In the genomic region with DNA sequence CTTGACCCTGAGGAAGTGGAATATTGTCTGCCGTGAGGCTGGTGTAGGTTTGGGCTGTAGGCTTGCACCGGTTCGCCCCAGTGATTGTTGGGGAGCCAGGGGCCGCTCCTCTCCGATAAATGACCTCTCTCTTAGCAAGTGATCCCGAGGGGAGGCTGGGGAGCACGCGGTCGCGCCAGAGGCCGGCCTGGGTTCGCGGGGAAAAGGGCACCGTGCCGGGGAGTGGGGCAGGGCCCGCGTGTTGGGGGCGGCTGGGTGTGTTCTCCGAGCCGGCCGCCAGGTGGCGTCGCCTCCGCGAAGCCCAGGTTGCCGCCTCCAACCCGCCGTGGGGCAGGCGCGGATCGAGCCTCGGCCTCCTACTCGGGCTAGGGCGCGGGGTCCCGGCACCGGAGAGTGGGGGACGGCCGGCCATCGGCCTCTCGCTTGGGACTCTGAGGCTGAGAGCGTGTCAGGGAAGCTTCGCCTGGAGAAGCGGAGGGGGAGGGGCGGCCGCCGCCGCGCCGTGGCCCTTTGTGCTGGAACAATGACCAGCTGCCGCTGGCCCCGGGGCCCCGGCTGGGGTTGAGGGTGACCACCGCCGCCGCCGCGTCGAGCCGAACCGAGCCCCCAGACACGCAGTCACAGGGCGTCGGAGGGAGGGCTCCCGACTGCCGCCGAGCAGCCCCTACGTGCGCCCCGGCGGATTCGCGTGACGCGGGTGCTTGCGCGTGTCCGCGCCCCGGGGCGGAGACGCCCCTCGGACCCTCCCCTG, we compare ENCODE assay signal across 8 cellular contexts. TPM values are rescaled to one million over a fixed set of nuclear protein-coding genes. Genes with fewer than 3 reads are reported as not detected.
DNase-seq lines count a peak whose midpoint lies in the region; ATAC-seq, FAIRE-seq and TF ChIP-seq lines count a peak whose summit lies in the region.

No MANE protein-coding gene starts in this region.

- no peaks in the 10 kb centered on the region for H3K27me3 ChIP-seq in endothelial cell of umbilical vein (ENCODE audit: control insufficient read depth in 2 of 2, insufficient read depth in 2 of 2, low read length in 2 of 2)

- DNase-seq in AG04449 (ENCODE audit: low read depth, low spot score) (no peak), GM18507 (ENCODE audit: extremely low spot score, insufficient read length, low read depth) (peak; percentile 84), NCI-H774 (lab: John Stamatoyannopoulos, UW) (peak; percentile 12), endothelial cell of umbilical vein (ENCODE audit: low read depth, low spot score) (peak; percentile 75), middle frontal gyrus (ENCODE audit: extremely low spot score, low spot score) (peak; percentile 74)
- peak; percentile 81 for DNase-seq in activated CD8-positive, alpha-beta memory T cell treated with anti-CD3 and anti-CD28 coated beads, Interleukin-2, amount 50 U/mL, for 4 hours
- peak; percentile 67 to 69 for DNase-seq in stimulated activated CD8-positive, alpha-beta memory T cell treated with anti-CD3 and anti-CD28 coated beads, Interleukin-2, amount 100 ng/mL, for 48 hours (ENCODE audit: low read depth in 2 of 2)

- intact Hi-C loops in endothelial cell of umbilical vein (cut with micrococcal nuclease), result loop anchor here (1.0 to 2.0 kb wide), 2 partner anchors 14 to 62 kb away; a partner anchor contains a TSS

- peaks cover 5 to 17% of the 10 kb centered on the region in 2 experiments for H3K36me3 ChIP-seq in endothelial cell of umbilical vein (ENCODE audit: control insufficient read depth in 2 of 2, extremely low read depth in 1 of 2, insufficient read depth in 2 of 2, low read length in 2 of 2)

- H3K4me1 ChIP-seq in endothelial cell of umbilical vein (ENCODE audit: control insufficient read depth, extremely low read depth, insufficient read depth, low read length), result peaks cover 33% of the 10 kb centered on the region

- TF ChIP-seq POLR2A in endothelial cell of umbilical vein (IDR thresholded peaks at IDR 0.05; ENCODE audit: low read depth, low read length), result peak; percentile 76

- no peaks in the 10 kb centered on the region for H3K9me1 ChIP-seq in endothelial cell of umbilical vein (replicated peaks; ENCODE audit: control insufficient read depth, extremely low read depth, insufficient read depth, low read length)

- H3K4me3 ChIP-seq in AG04449 (ENCODE audit: low read depth, low read length), result peak overlapping the region; percentile 85
- peak overlapping the region; percentile 6 to 85 (median 29) for H3K4me3 ChIP-seq in endothelial cell of umbilical vein (replicated peaks in 1 of 3; ENCODE audit: insufficient read depth in 1 of 3, low read depth in 1 of 3, low read length in 3 of 3)

- peak overlapping the region; percentile 50 for H3K4me2 ChIP-seq in endothelial cell of umbilical vein (ENCODE audit: insufficient read depth, low read length)

- POLR2A ChIA-PET in AG04449 (lab: Yijun Ruan, JAX) (interaction anchor here (0.9 to 2.6 kb wide), 8 partner anchors 8 to 33 kb away, joined by 3 to 16 read pairs (median 4); a partner anchor contains a TSS), endothelial cell of umbilical vein (lab: Charles Lee) (interaction anchor here (1.0 kb wide), 1 partner anchor 12 kb away, joined by 3 read pairs; no protein-coding TSS in a partner anchor)

- CTCF ChIA-PET in AG04449 (lab: Yijun Ruan, JAX), result interaction anchor here (0.6 to 26.4 kb wide), 10 partner anchors 10 to 1114 kb away, joined by 3 to 803 read pairs (median 11); a partner anchor contains a TSS
- CTCF ChIA-PET in endothelial cell of umbilical vein (lab: Charles Lee), result interaction anchor here (0.7 to 12.6 kb wide), 6 partner anchors 9 to 42 kb away, joined by 4 to 254 read pairs (median 16); no protein-coding TSS in a partner anchor

- H3K79me2 ChIP-seq in endothelial cell of umbilical vein (ENCODE audit: control insufficient read depth, insufficient read depth, low read length), result peaks cover 34% of the 10 kb centered on the region

- FAIRE-seq in GM18507 (lab: Jason Lieb, UNC), result peak; percentile 76
- peak; percentile 80 for FAIRE-seq in endothelial cell of umbilical vein (lab: Jason Lieb, UNC)

- TF ChIP-seq CTCF in AG04449 (IDR thresholded peaks at IDR 0.05; ENCODE audit: insufficient read depth, low read length, missing control alignments) (peak; percentile 96), endothelial cell of umbilical vein (IDR thresholded peaks at IDR 0.05; ENCODE audit: extremely low read depth in 1 of 2, insufficient read depth in 1 of 2, low read depth in 1 of 2, low read length in 2 of 2) (peak; percentile 92 to 95)

- peak overlapping the region; percentile 16 for H2AFZ ChIP-seq in endothelial cell of umbilical vein (ENCODE audit: low read depth, low read length)

- peak; percentile 45 for ATAC-seq in HG03066 (IDR thresholded peaks at IDR 0.05; ENCODE audit: low read depth, unreplicated experiment)

- dilution Hi-C loops in endothelial cell of umbilical vein (cut with MboI; ENCODE audit: extremely low pct_ligation_motif_present, low sequenced_read_pairs), result no loop called here

- no peaks in the 10 kb centered on the region for H3K9me3 ChIP-seq in endothelial cell of umbilical vein (replicated peaks; ENCODE audit: control insufficient read depth, insufficient read depth, low read length)

- peak overlapping the region; percentile 84 for H3K9ac ChIP-seq in endothelial cell of umbilical vein (replicated peaks; ENCODE audit: extremely low read depth, insufficient read depth, low read length)

- no TSS peak for BruUV-seq in endothelial cell of umbilical vein (replicated peaks; lab: Mats Ljungman, UMichigan)

- peak overlapping the region; percentile 86 for H3K27ac ChIP-seq in endothelial cell of umbilical vein (ENCODE audit: insufficient read depth, low read depth, low read length)

- H4K20me1 ChIP-seq in endothelial cell of umbilical vein (replicated peaks; ENCODE audit: control insufficient read depth, extremely low read depth, insufficient read depth, low read length), result no peaks in the 10 kb centered on the region

TF ChIP-seq in endothelial cell of umbilical vein, 7 proteins besides CTCF, POLR2A, EP300 and RAD21:
- TF ChIP-seq GATA2 (IDR thresholded peaks at IDR 0.05; ENCODE audit: insufficient read depth, insufficient read length, low read depth, low read length), result no peak
- TF ChIP-seq POLR2AphosphoS5 (IDR thresholded peaks at IDR 0.05; ENCODE audit: insufficient read depth, low read depth, low read length), result peak; percentile 72

RNA-seq across cellular contexts. Expression of a gene that starts 0.4 kb away (rescaled TPM):
- total RNA-seq in endothelial cell of umbilical vein, result 63.7 and 70.8 TPM in 2 replicates
- polyA plus RNA-seq in endothelial cell of umbilical vein, result 79.5 and 93.2 TPM in 2 replicates
- polyA plus RNA-seq in endothelial cell of umbilical vein (2011; cell fraction: cytosol; rRNA removed), result 47.6 and 58.9 TPM in 2 replicates
- polyA plus RNA-seq in endothelial cell of umbilical vein (2011; cell fraction: nucleus; rRNA removed), result 72.5 and 108 TPM in 2 replicates
- polyA plus RNA-seq in endothelial cell of umbilical vein (2012), result 36.0 and 47.0 TPM in 2 replicates
- polyA minus RNA-seq in endothelial cell of umbilical vein, result 32.0 and 39.4 TPM in 2 replicates
- polyA minus RNA-seq in endothelial cell of umbilical vein (2011; cell fraction: cytosol; rRNA and poly(A)+ RNA removed), result 16.4 TPM
- 16.7 and 31.8 TPM in 2 replicates for polyA minus RNA-seq in endothelial cell of umbilical vein (2011; cell fraction: nucleus; rRNA and poly(A)+ RNA removed)

RNA-seq across cellular contexts. Expression of a gene that starts 11.8 kb away (rescaled TPM):
- 10.9 and 12.3 TPM in 2 replicates for total RNA-seq in endothelial cell of umbilical vein
- polyA plus RNA-seq in endothelial cell of umbilical vein, result 4.3 and 5.6 TPM in 2 replicates
- polyA plus RNA-seq in endothelial cell of umbilical vein (2011; cell fraction: cytosol; rRNA removed), result 7.0 and 8.7 TPM in 2 replicates
- 8.0 and 9.7 TPM in 2 replicates for polyA plus RNA-seq in endothelial cell of umbilical vein (2011; cell fraction: nucleus; rRNA removed)
- polyA plus RNA-seq in endothelial cell of umbilical vein (2012), result 12.8 and 12.9 TPM in 2 replicates
- polyA minus RNA-seq in endothelial cell of umbilical vein, result 11.8 and 13.0 TPM in 2 replicates
- polyA minus RNA-seq in endothelial cell of umbilical vein (2011; cell fraction: cytosol; rRNA and poly(A)+ RNA removed), result 14.4 TPM
- polyA minus RNA-seq in endothelial cell of umbilical vein (2011; cell fraction: nucleus; rRNA and poly(A)+ RNA removed), result 5.4 and 5.8 TPM in 2 replicates

RNA-seq across cellular contexts. Expression of a gene that starts 11.9 kb away (rescaled TPM):
- total RNA-seq in endothelial cell of umbilical vein, result 75.0 and 77.3 TPM in 2 replicates
- 144 and 204 TPM in 2 replicates for polyA plus RNA-seq in endothelial cell of umbilical vein
- 101 and 131 TPM in 2 replicates for polyA plus RNA-seq in endothelial cell of umbilical vein (2011; cell fraction: cytosol; rRNA removed)
- 63.5 and 73.0 TPM in 2 replicates for polyA plus RNA-seq in endothelial cell of umbilical vein (2011; cell fraction: nucleus; rRNA removed)
- 95.6 and 111 TPM in 2 replicates for polyA plus RNA-seq in endothelial cell of umbilical vein (2012)
- polyA minus RNA-seq in endothelial cell of umbilical vein, result 35.5 and 39.4 TPM in 2 replicates
- 61.4 TPM for polyA minus RNA-seq in endothelial cell of umbilical vein (2011; cell fraction: cytosol; rRNA and poly(A)+ RNA removed)
- 12.0 and 28.5 TPM in 2 replicates for polyA minus RNA-seq in endothelial cell of umbilical vein (2011; cell fraction: nucleus; rRNA and poly(A)+ RNA removed)

RNA-seq across cellular contexts. Expression of a gene that starts 29.9 kb away (rescaled TPM):
- total RNA-seq in endothelial cell of umbilical vein, result 6.0 and 6.7 TPM in 2 replicates
- 10.4 and 12.7 TPM in 2 replicates for polyA plus RNA-seq in endothelial cell of umbilical vein
- polyA plus RNA-seq in endothelial cell of umbilical vein (2011; cell fraction: cytosol; rRNA removed), result 6.3 and 7.4 TPM in 2 replicates
- polyA plus RNA-seq in endothelial cell of umbilical vein (2011; cell fraction: nucleus; rRNA removed), result 14.1 and 17.7 TPM in 2 replicates
- 10.0 and 13.9 TPM in 2 replicates for polyA plus RNA-seq in endothelial cell of umbilical vein (2012)
- polyA minus RNA-seq in endothelial cell of umbilical vein, result 8.7 and 11.6 TPM in 2 replicates
- polyA minus RNA-seq in endothelial cell of umbilical vein (2011; cell fraction: cytosol; rRNA and poly(A)+ RNA removed), result not detected
- 5.8 and 7.4 TPM in 2 replicates for polyA minus RNA-seq in endothelial cell of umbilical vein (2011; cell fraction: nucleus; rRNA and poly(A)+ RNA removed)

RNA-seq across cellular contexts. Expression of a gene that starts 31.8 kb away (rescaled TPM):
- total RNA-seq in endothelial cell of umbilical vein, result 0.55 and 1.6 TPM in 2 replicates
- polyA plus RNA-seq in endothelial cell of umbilical vein, result 0.41 and 0.92 TPM in 2 replicates
- polyA plus RNA-seq in endothelial cell of umbilical vein (2011; cell fraction: cytosol; rRNA removed), result 0.36 and 0.69 TPM in 2 replicates
- polyA plus RNA-seq in endothelial cell of umbilical vein (2011; cell fraction: nucleus; rRNA removed), result 1.3 and 1.7 TPM in 2 replicates
- polyA plus RNA-seq in endothelial cell of umbilical vein (2012), result 1.0 and 2.6 TPM in 2 replicates
- polyA minus RNA-seq in endothelial cell of umbilical vein, result 0.22 and 0.45 TPM in 2 replicates
- polyA minus RNA-seq in endothelial cell of umbilical vein (2011; cell fraction: cytosol; rRNA and poly(A)+ RNA removed), result 0.72 TPM
- 0.14 TPM in 1 of 2 replicates, not detected in the other for polyA minus RNA-seq in endothelial cell of umbilical vein (2011; cell fraction: nucleus; rRNA and poly(A)+ RNA removed)
